ENCODE assay signal across 8 cellular contexts in genomic region chr16:22375117-22375962, GRCh38. TPM values are rescaled to one million over a fixed set of nuclear protein-coding genes. Genes with fewer than 3 reads are reported as not detected.
A peak's percentile ranks its signal among the peaks of the same experiment; 100 is the strongest.
DNase-seq lines count a peak whose midpoint lies in the region; ATAC-seq and TF ChIP-seq lines count a peak whose summit lies in the region.

No MANE protein-coding gene starts in this region.

- H3K27me3 Mint-ChIP-seq in activated naive CD8-positive, alpha-beta T cell treated with anti-CD3 and anti-CD28 coated beads, Interleukin-2, amount 50 U/mL, for 24 hours = no peaks in the 10 kb centered on the region

- H3K4me1 Mint-ChIP-seq in activated naive CD8-positive, alpha-beta T cell treated with anti-CD3 and anti-CD28 coated beads, Interleukin-2, amount 50 U/mL, for 24 hours = peaks cover 40% of the 10 kb centered on the region

- H3K4me3 Mint-ChIP-seq in activated naive CD8-positive, alpha-beta T cell treated with anti-CD3 and anti-CD28 coated beads, Interleukin-2, amount 50 U/mL, for 24 hours = peak overlapping the region; percentile 98

- peaks cover 17% of the 10 kb centered on the region for H3K36me3 Mint-ChIP-seq in activated naive CD8-positive, alpha-beta T cell treated with anti-CD3 and anti-CD28 coated beads, Interleukin-2, amount 50 U/mL, for 24 hours (ENCODE audit: low read depth)

- H3K9me3 Mint-ChIP-seq in activated naive CD8-positive, alpha-beta T cell treated with anti-CD3 and anti-CD28 coated beads, Interleukin-2, amount 50 U/mL, for 24 hours = no peaks in the 10 kb centered on the region

- no peak for TF ChIP-seq POLR2A in thyroid gland (IDR thresholded peaks at IDR 0.05)

- no peak for TF ChIP-seq CTCF in 22Rv1 (IDR thresholded peaks at IDR 0.05)
- TF ChIP-seq CTCF in HL-60 (IDR thresholded peaks at IDR 0.05; ENCODE audit: insufficient read depth, low read length) = no peak
- TF ChIP-seq CTCF in thyroid gland (IDR thresholded peaks at IDR 0.05) = no peak
- TF ChIP-seq CTCF in GM20000 (IDR thresholded peaks at IDR 0.05; ENCODE audit: extremely low read depth, missing control alignments) = no peak

- ATAC-seq in activated naive CD8-positive, alpha-beta T cell treated with anti-CD3 and anti-CD28 coated beads, Interleukin-2, amount 50 U/mL, for 24 hours = no peak
- ATAC-seq in GM18498 (IDR thresholded peaks at IDR 0.05; ENCODE audit: unreplicated experiment) = no peak

- no peaks in the 10 kb centered on the region for H3K27me3 ChIP-seq in HL-60 (ENCODE audit: insufficient read depth, poor library complexity, severe bottlenecking)
- no peaks in the 10 kb centered on the region for H3K27me3 ChIP-seq in thyroid gland

- H3K4me3 ChIP-seq in HL-60 (replicated peaks; ENCODE audit: insufficient read depth, low read length) (peak overlapping the region; percentile 86), thyroid gland (replicated peaks in 1 of 3) (peak overlapping the region; percentile 9 to 85 (median 18))

- DNase-seq in HL-60 (ENCODE audit: low read depth in 1 of 2, low spot score in 1 of 2) (no peak), kidney tubule cell (ENCODE audit: low spot score) (peak; percentile 44), thyroid gland (peak; percentile 38 to 40), GM20000 (ENCODE audit: low spot score) (no peak), COLO668 (lab: John Stamatoyannopoulos, UW; ENCODE audit: unreplicated experiment) (no peak)
- DNase-seq in activated naive CD8-positive, alpha-beta T cell treated with anti-CD3 and anti-CD28 coated beads, Interleukin-2, amount 50 U/mL, for 24 hours = no peak

- H3K36me3 ChIP-seq in thyroid gland = no peaks in the 10 kb centered on the region

- peak overlapping the region; percentile 59 for H3K27ac Mint-ChIP-seq in activated naive CD8-positive, alpha-beta T cell treated with anti-CD3 and anti-CD28 coated beads, Interleukin-2, amount 50 U/mL, for 24 hours

- intact Hi-C loops in thyroid gland (cut with DNase I) = no loop called here

- H3K9me3 ChIP-seq in thyroid gland = no peaks in the 10 kb centered on the region

- peaks cover 26 to 30% of the 10 kb centered on the region in 2 donors for H3K4me1 ChIP-seq in thyroid gland

- H3K27ac ChIP-seq in 22Rv1 (0 out of 2 replicates have a peak overlapping the region, but pooled peaks have one; percentile 76), HL-60 (replicated peaks) (no peak overlapping the region), thyroid gland (peak overlapping the region; percentile 66 to 95 (median 91))

- WGBS in thyroid gland, 2 donors = 43 to 44% methylated on average over 23 to 24 of the region's 28 CpGs

RNA-seq across cellular contexts. Expression of gene CDR2, which starts 0.9 kb away (rescaled TPM):
- 10 to 100 TPM; 55.5 to 92.8 (median 79.2) TPM for total RNA-seq in thyroid gland

Comparison
In these comparisons a context has a peak if more than half of its experiments do, and no peak if none do; other contexts are left out.
1. DNase-seq: peak in kidney tubule cell (single experiment) and thyroid gland (2 of 2); none in HL-60 (0 of 2), activated naive CD8-positive, alpha-beta T cell treated with anti-CD3 and anti-CD28 coated beads, Interleukin-2, amount 50 U/mL, for 24 hours (single experiment), GM20000 (single experiment) and COLO668 (single experiment).